19 cellular contexts compared by ENCODE assay signal in the genomic region with DNA sequence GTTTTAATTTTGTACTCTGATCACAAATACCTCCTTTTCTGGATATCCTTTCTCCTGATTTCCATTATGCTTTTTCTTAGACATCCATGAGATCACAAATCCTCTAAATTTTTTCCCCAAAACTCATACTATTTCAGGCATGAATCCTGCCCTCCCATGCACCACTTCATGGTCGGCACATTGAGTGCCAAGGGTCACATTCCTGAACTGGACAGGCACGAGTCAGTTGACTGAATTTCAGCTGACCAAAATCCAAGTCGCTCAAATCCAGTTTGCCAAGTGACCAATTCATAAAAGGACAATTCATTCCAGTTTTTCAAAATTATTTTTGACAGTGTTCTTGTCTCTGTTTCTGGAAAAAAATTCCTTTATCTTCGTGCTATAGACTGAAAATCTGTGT. TPM values are rescaled to one million over a fixed set of nuclear protein-coding genes. Genes with fewer than 3 reads are reported as not detected.
DNase-seq lines count a peak whose midpoint lies in the region; ATAC-seq and TF ChIP-seq lines count a peak whose summit lies in the region.
"Had no signal": no experiment of that assay in that cellular context is flagged by ENCODE, and none has a peak within 500 bp of the region (broad histone marks: within the 10 kb centered on the region; RNA-seq: fewer than 3 reads in every experiment).

No MANE protein-coding gene starts in this region.

- CTCF ChIA-PET in Calu3 (lab: Charles Lee): no interaction called here
- CTCF ChIA-PET in T-cell (lab: Charles Lee): no interaction called here

- TF ChIP-seq CTCF in 22Rv1 (IDR thresholded peaks at IDR 0.05): no peak
- TF ChIP-seq CTCF in Calu3 (IDR thresholded peaks at IDR 0.05; ENCODE audit: unreplicated experiment): no peak

- BruUV-seq in Calu3 (replicated peaks; lab: Mats Ljungman, UMichigan): no TSS peak

- H3K36me3 Mint-ChIP-seq in Calu3 (ENCODE audit: insufficient read depth, unreplicated experiment) (peaks cover 4% of the 10 kb centered on the region), T-cell (no peaks in the 10 kb centered on the region)
- H3K36me3 Mint-ChIP-seq: CD4-positive, CD25-positive, alpha-beta regulatory T cell; CD8-positive, alpha-beta T cell had no signal

- no peak overlapping the region for H3K4me3 Mint-ChIP-seq in Calu3 (ENCODE audit: low read depth, unreplicated experiment)
- H3K4me3 Mint-ChIP-seq in T-cell: no peak overlapping the region
- H3K4me3 Mint-ChIP-seq: B cell; CD4-positive, CD25-positive, alpha-beta regulatory T cell; CD8-positive, alpha-beta T cell; HFFc6 had no signal

- H3K9me3 Mint-ChIP-seq in Calu3 (ENCODE audit: low read depth, unreplicated experiment) (peaks cover 8% of the 10 kb centered on the region), T-cell (no peaks in the 10 kb centered on the region)
- H3K9me3 Mint-ChIP-seq: CD8-positive, alpha-beta T cell; HFFc6 had no signal

- H3K4me1 Mint-ChIP-seq in Calu3 (ENCODE audit: low read depth, unreplicated experiment): peaks cover 32% of the 10 kb centered on the region
- H3K4me1 Mint-ChIP-seq in T-cell: peaks cover 0 to 2% (median 1%) of the 10 kb centered on the region in 3 donors
- H3K4me1 Mint-ChIP-seq: B cell; CD4-positive, CD25-positive, alpha-beta regulatory T cell had no signal

- peak overlapping the region; percentile 56; the same call in 1 of the 2 replicates for H3K27ac ChIP-seq in 22Rv1
- H3K27ac ChIP-seq: BLaER1, C4-2B had no signal

- H3K27ac Mint-ChIP-seq in Calu3 (ENCODE audit: unreplicated experiment): peak overlapping the region; percentile 28
- H3K27ac Mint-ChIP-seq in T-cell: no peak overlapping the region
- H3K27ac Mint-ChIP-seq: B cell; CD4-positive, CD25-positive, alpha-beta regulatory T cell; CD8-positive, alpha-beta T cell; HFFc6 had no signal

- no peak for ATAC-seq in GM21825 (IDR thresholded peaks at IDR 0.05; ENCODE audit: unreplicated experiment)
- no peak for ATAC-seq in T-cell (replicated peaks in 1 of 4)
- ATAC-seq: CD8-positive, alpha-beta T cell; GM12878 had no signal

- DNase-seq in Calu3 (no peak), kidney tubule cell (ENCODE audit: low spot score) (peak; percentile 47), renal cortical epithelial cell (ENCODE audit: low read depth) (peak; percentile 9), T-cell (no peak)
- DNase-seq: Caco-2; CD4-positive, CD25-positive, alpha-beta regulatory T cell; CD8-positive, alpha-beta T cell; DMS 273 treated with DMSO at 0.1 percent for 48 hours; DMS79; EL; GDM1; GOT3; HFFc6 had no signal

- intact Hi-C loops in Calu3 (cut with micrococcal nuclease; ENCODE audit: unreplicated experiment): no loop called here

- POLR2A ChIA-PET in T-cell (lab: Charles Lee): no interaction called here

- H3K27me3 Mint-ChIP-seq in Calu3 (ENCODE audit: unreplicated experiment) (peaks cover 14% of the 10 kb centered on the region), T-cell (no peaks in the 10 kb centered on the region)
- H3K27me3 Mint-ChIP-seq: B cell; CD4-positive, CD25-positive, alpha-beta regulatory T cell had no signal

RNA-seq across cellular contexts. Expression of a gene that starts 22.1 kb away (rescaled TPM):
- total RNA-seq in Calu3 (2022) (not detected in 2 replicates), renal cortical epithelial cell (not detected in 2 replicates), T-cell (not detected)
- total RNA-seq: B cell; Caco-2; CD4-positive, CD25-positive, alpha-beta regulatory T cell; CD8-positive, alpha-beta T cell; GM12878; HFFc6 had no signal

Comparison
In these comparisons a context has a peak if more than half of its experiments do, and no peak if none do; other contexts are left out.
1. DNase-seq: peak in kidney tubule cell (single experiment) and renal cortical epithelial cell (single experiment); none in Calu3 (single experiment) and T-cell (0 of 34).